Comparison of ENCODE assay signal across 8 cellular contexts in the genomic region with DNA sequence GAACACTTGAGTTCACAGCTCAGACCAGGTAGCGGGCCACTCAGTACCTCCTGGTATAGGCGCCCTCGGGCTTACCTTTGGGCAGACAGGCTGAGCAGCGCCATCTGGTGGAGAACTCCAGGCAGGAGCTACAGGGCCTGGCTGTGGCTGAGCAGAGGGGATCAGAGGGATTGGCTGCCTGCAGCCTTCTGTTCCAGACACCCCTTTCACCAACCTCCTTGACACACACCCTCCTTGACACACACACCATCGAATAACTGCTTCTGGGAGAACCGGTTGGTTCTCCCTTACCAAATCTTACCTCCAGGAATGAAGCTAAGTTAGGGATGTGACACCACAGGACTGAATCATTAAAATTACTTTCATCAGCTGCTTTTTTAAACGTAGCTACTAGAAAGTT. TPM values are rescaled to one million over a fixed set of nuclear protein-coding genes. Genes with fewer than 3 reads are reported as not detected.
DNase-seq lines count a peak whose midpoint lies in the region; ATAC-seq, FAIRE-seq and TF ChIP-seq lines count a peak whose summit lies in the region.

No MANE protein-coding gene starts in this region.

- CTCF ChIA-PET in activated naive CD4-positive, alpha-beta T cell treated with anti-CD3 and anti-CD28 coated beads for 36 hours (lab: Charles Lee): interaction anchor here (0.6 to 3.4 kb wide), 61 partner anchors 9 to 381 kb away, joined by 3 to 42 read pairs (median 4); a partner anchor contains a TSS

- no peak overlapping the region for H2AFZ ChIP-seq in parathyroid adenoma

- peaks cover 16% of the 10 kb centered on the region for H3K27me3 Mint-ChIP-seq in activated naive CD4-positive, alpha-beta T cell treated with anti-CD3 and anti-CD28 coated beads for 36 hours (ENCODE audit: low read depth)

- H3K4me3 Mint-ChIP-seq in activated naive CD4-positive, alpha-beta T cell treated with anti-CD3 and anti-CD28 coated beads for 36 hours: no peak overlapping the region

- no peaks in the 10 kb centered on the region for H3K79me2 ChIP-seq in parathyroid adenoma

- H3K4me1 Mint-ChIP-seq in activated naive CD4-positive, alpha-beta T cell treated with anti-CD3 and anti-CD28 coated beads for 36 hours (ENCODE audit: low read depth): no peaks in the 10 kb centered on the region

- H3K4me3 ChIP-seq in NB4 (ENCODE audit: low read depth, low read length) (no peak overlapping the region), parathyroid adenoma (ENCODE audit: low read depth, low read length) (no peak overlapping the region), upper lobe of left lung (no peak overlapping the region)

- peak; percentile 86 to 88 for ATAC-seq in upper lobe of left lung (ENCODE audit: low FRiP score in 2 of 2)
- ATAC-seq in GM19455 (IDR thresholded peaks at IDR 0.05; ENCODE audit: unreplicated experiment): no peak

- H3K36me3 Mint-ChIP-seq in activated naive CD4-positive, alpha-beta T cell treated with anti-CD3 and anti-CD28 coated beads for 36 hours (ENCODE audit: low read depth): no peaks in the 10 kb centered on the region

- H3K9me3 Mint-ChIP-seq in activated naive CD4-positive, alpha-beta T cell treated with anti-CD3 and anti-CD28 coated beads for 36 hours: no peaks in the 10 kb centered on the region

- peak; percentile 71 for DNase-seq in GM12892 (ENCODE audit: insufficient read length)
- peak; percentile 78 for DNase-seq in NB4 (ENCODE audit: low read depth)
- peak; percentile 23 for DNase-seq in SKM-1 (lab: John Stamatoyannopoulos, UW; ENCODE audit: unreplicated experiment)
- peak; percentile 92 for DNase-seq in activated naive CD4-positive, alpha-beta T cell treated with anti-CD3 and anti-CD28 coated beads for 36 hours
- DNase-seq in head of caudate nucleus: peak; percentile 34 to 88 (median 73)
- peak in 1 of 2 donors; percentile 80 for DNase-seq in upper lobe of left lung

- TF ChIP-seq EP300 in upper lobe of left lung (IDR thresholded peaks at IDR 0.05): no peak

- H3K4me1 ChIP-seq in parathyroid adenoma (no peaks in the 10 kb centered on the region), upper lobe of left lung (no peaks in the 10 kb centered on the region)

- H3K4me2 ChIP-seq in parathyroid adenoma (ENCODE audit: low read length): no peak overlapping the region

- H3K9me3 ChIP-seq in parathyroid adenoma (ENCODE audit: control insufficient read depth, low read length) (no peaks in the 10 kb centered on the region), upper lobe of left lung (no peaks in the 10 kb centered on the region)

- H3K9ac ChIP-seq in parathyroid adenoma: no peak overlapping the region

- intact Hi-C loops in activated naive CD4-positive, alpha-beta T cell treated with anti-CD3 and anti-CD28 coated beads for 36 hours (cut with micrococcal nuclease): loop anchor here (1.0 to 5.0 kb wide), 3 partner anchors 54 to 380 kb away; no protein-coding TSS in a partner anchor
- intact Hi-C loops in head of caudate nucleus (cut with DNase I): no loop called here

- TF ChIP-seq POLR2A in GM12892 (IDR thresholded peaks at IDR 0.05; ENCODE audit: low read depth, low read length) (no peak), NB4 (IDR thresholded peaks at IDR 0.05; ENCODE audit: extremely low read depth, insufficient read length) (no peak), upper lobe of left lung (IDR thresholded peaks at IDR 0.05) (no peak)

- H3K27ac ChIP-seq in parathyroid adenoma (no peak overlapping the region), upper lobe of left lung (no peak overlapping the region)

- peaks cover 5% of the 10 kb centered on the region for H3K27me3 ChIP-seq in parathyroid adenoma (ENCODE audit: control insufficient read depth, insufficient read depth, low read length)
- H3K27me3 ChIP-seq in upper lobe of left lung: peaks cover 0 to 17% (median 5%) of the 10 kb centered on the region in 4 donors

- H3K27ac Mint-ChIP-seq in activated naive CD4-positive, alpha-beta T cell treated with anti-CD3 and anti-CD28 coated beads for 36 hours: no peak overlapping the region

- peak; percentile 95 for TF ChIP-seq CTCF in NB4 (IDR thresholded peaks at IDR 0.05; ENCODE audit: low read depth, low read length)
- TF ChIP-seq CTCF in parathyroid adenoma (IDR thresholded peaks at IDR 0.05): peak; percentile 59
- TF ChIP-seq CTCF in upper lobe of left lung (IDR thresholded peaks at IDR 0.05): peak; percentile 51 to 87 (median 70)

- 6 to 7% methylated on average over 6 to 7 of the region's 7 CpGs for WGBS in upper lobe of left lung, 2 donors

- H3K36me3 ChIP-seq in parathyroid adenoma (ENCODE audit: control insufficient read depth, insufficient read depth, low read length) (no peaks in the 10 kb centered on the region), upper lobe of left lung (no peaks in the 10 kb centered on the region)

- peak; percentile 92 for FAIRE-seq in GM12892 (lab: Jason Lieb, UNC)

RNA-seq across cellular contexts. Expression of a gene that starts 6.5 kb away (rescaled TPM):
- not detected for polyA plus RNA-seq in GM12892 (2012; ENCODE audit: missing spikeins)
- total RNA-seq in activated naive CD4-positive, alpha-beta T cell treated with anti-CD3 and anti-CD28 coated beads for 36 hours: not detected
- 1 to 10 TPM in 2 of 6 donors, not detected in 4; 1.2 to 1.4 TPM for total RNA-seq in upper lobe of left lung

RNA-seq across cellular contexts. Expression of a gene that starts 15.0 kb away (rescaled TPM):
- polyA plus RNA-seq in GM12892 (2012; ENCODE audit: missing spikeins): 26.1 TPM
- total RNA-seq in activated naive CD4-positive, alpha-beta T cell treated with anti-CD3 and anti-CD28 coated beads for 36 hours: 10 to 100 TPM; 26.2 to 26.3 TPM
- 10 to 100 TPM; 25.6 to 53.0 (median 39.4) TPM for total RNA-seq in upper lobe of left lung

RNA-seq across cellular contexts. Expression of a gene that starts 44.6 kb away (rescaled TPM):
- polyA plus RNA-seq in GM12892 (2012; ENCODE audit: missing spikeins): not detected
- total RNA-seq in activated naive CD4-positive, alpha-beta T cell treated with anti-CD3 and anti-CD28 coated beads for 36 hours: not detected
- total RNA-seq in upper lobe of left lung: 1 to 10 TPM in 2 of 6 donors, under 1 TPM in 3, not detected in 1; 0.30 to 1.3 (median 0.72) TPM

RNA-seq across cellular contexts. Expression of a gene that starts 55.1 kb away (rescaled TPM):
- polyA plus RNA-seq in GM12892 (2012; ENCODE audit: missing spikeins): 621 TPM
- total RNA-seq in activated naive CD4-positive, alpha-beta T cell treated with anti-CD3 and anti-CD28 coated beads for 36 hours: 100 to 1,000 TPM; 883 to 886 TPM
- total RNA-seq in upper lobe of left lung: 100 to 1,000 TPM; 166 to 378 (median 267) TPM
